20 cellular contexts compared by ENCODE assay signal in genomic region chr1:91811363-91812025, GRCh38.
A peak's percentile ranks its signal among the peaks of the same experiment; 100 is the strongest.
DNase-seq lines count a peak whose midpoint lies in the region; ATAC-seq, FAIRE-seq and TF ChIP-seq lines count a peak whose summit lies in the region.
"Had no signal": no experiment of that assay in that cellular context is flagged by ENCODE, and none has a peak within 500 bp of the region (broad histone marks: within the 10 kb centered on the region; RNA-seq: fewer than 3 reads in every experiment).

No MANE protein-coding gene starts in this region.

- peak; percentile 11 for FAIRE-seq in K562 (lab: Jason Lieb, UNC)
- FAIRE-seq: GM12891, GM18507, H1 had no signal

- H4K20me1 ChIP-seq in H9 (ENCODE audit: control insufficient read depth, insufficient read depth, insufficient read length) = no peaks in the 10 kb centered on the region
- no peaks in the 10 kb centered on the region for H4K20me1 ChIP-seq in K562 (replicated peaks; ENCODE audit: control insufficient read depth, insufficient read depth, low read length)

- H4K91ac ChIP-seq in H9 (ENCODE audit: insufficient read length, low read depth, low read length) = no peak overlapping the region

- no peaks in the 10 kb centered on the region for H3K36me3 Mint-ChIP-seq in CD4-positive, alpha-beta memory T cell
- no peaks in the 10 kb centered on the region for H3K36me3 Mint-ChIP-seq in H9 (ENCODE audit: insufficient read depth in 1 of 3, low read depth in 3 of 3)
- H3K36me3 Mint-ChIP-seq in natural killer cell = no peaks in the 10 kb centered on the region

- no peaks in the 10 kb centered on the region for H3K23me2 ChIP-seq in H9 (ENCODE audit: insufficient read length, low read depth, low read length, poor library complexity, severe bottlenecking)

- H2BK20ac ChIP-seq in H9 (ENCODE audit: low read depth, low read length, poor library complexity, severe bottlenecking) = no peak overlapping the region

- TF ChIP-seq POLR2A in K562 (conservative IDR thresholded peaks at IDR 0.05) = no peak

- intact Hi-C loops in CD4-positive, alpha-beta memory T cell (cut with micrococcal nuclease) = no loop called here
- intact Hi-C loops in K562 (cut with micrococcal nuclease) = no loop called here
- intact Hi-C loops in natural killer cell (cut with micrococcal nuclease) = loop anchor here (5.0 kb wide), 1 partner anchor 36 kb away; no protein-coding TSS in a partner anchor

- peaks cover 43% of the 10 kb centered on the region for H3K4me1 ChIP-seq in CD4-positive, alpha-beta memory T cell (ENCODE audit: insufficient read depth, low read length)
- H3K4me1 ChIP-seq in H9 (ENCODE audit: insufficient read depth, low read length) = peaks cover 2% of the 10 kb centered on the region
- no peaks in the 10 kb centered on the region; a peak in 2 of 5 replicates for H3K4me1 ChIP-seq in K562 (replicated peaks in 1 of 2; ENCODE audit: control insufficient read depth in 2 of 2, insufficient read depth in 2 of 2, low read length in 2 of 2)

- in situ Hi-C loops in K562 (cut with MboI) = no loop called here

- H2BK15ac ChIP-seq in H9 (ENCODE audit: low read depth, low read length) = no peak overlapping the region

- BruUV-seq in K562 (replicated peaks; lab: Mats Ljungman, UMichigan) = no TSS peak

- H4K8ac ChIP-seq in H9 (replicated peaks; ENCODE audit: insufficient read length, low read depth, low read length) = no peak overlapping the region

- H3K14ac ChIP-seq in H9 (ENCODE audit: insufficient read depth, low read length) = no peak overlapping the region

- no peak overlapping the region for H2BK5ac ChIP-seq in H9 (ENCODE audit: insufficient read length, low read length)

- no peak for TF ChIP-seq EP300 in K562 (IDR thresholded peaks at IDR 0.05; ENCODE audit: low read length)

- no peak overlapping the region for H3K18ac ChIP-seq in H9 (ENCODE audit: insufficient read length, low read depth, low read length)

- H3K36me3 ChIP-seq in CD4-positive, alpha-beta memory T cell (ENCODE audit: insufficient read depth, low read length) = no peaks in the 10 kb centered on the region
- no peaks in the 10 kb centered on the region for H3K36me3 ChIP-seq in K562 (ENCODE audit: control insufficient read depth, insufficient read depth, low read length)

- no peak overlapping the region for H2AK5ac ChIP-seq in H9 (ENCODE audit: insufficient read length, low read length)

- no peak overlapping the region for H3K23ac ChIP-seq in H9 (ENCODE audit: insufficient read length, low read depth, low read length)

- H3K4me2 ChIP-seq in H9 (ENCODE audit: insufficient read depth, insufficient read length, low read length) (no peak overlapping the region), K562 (ENCODE audit: insufficient read depth, low read length) (no peak overlapping the region)

- no peak overlapping the region for H3K4me3 ChIP-seq in CD4-positive, alpha-beta memory T cell (ENCODE audit: low read length in 2 of 2)
- H3K4me3 ChIP-seq in K562 = no peak overlapping the region

- no peak overlapping the region for H4K5ac ChIP-seq in H9 (ENCODE audit: insufficient read length, low read depth, low read length)

- no peaks in the 10 kb centered on the region for H3K9me1 ChIP-seq in K562 (ENCODE audit: control insufficient read depth, insufficient read depth, low read length)

- H3K27me3 Mint-ChIP-seq in CD4-positive, alpha-beta memory T cell = no peaks in the 10 kb centered on the region
- H3K27me3 Mint-ChIP-seq in H9 (ENCODE audit: low read depth) (no peaks in the 10 kb centered on the region), natural killer cell (ENCODE audit: low read depth in 2 of 2) (no peaks in the 10 kb centered on the region)

- peaks cover 31 to 70% (median 53%) of the 10 kb centered on the region in 4 donors for H3K4me1 Mint-ChIP-seq in CD4-positive, alpha-beta memory T cell
- H3K4me1 Mint-ChIP-seq in H9 (peaks cover 17 to 22% of the 10 kb centered on the region in 2 experiments), natural killer cell (peaks cover 84 to 88% of the 10 kb centered on the region in 2 donors)

- no peak for DNase-seq in CD4-positive, alpha-beta memory T cell
- DNase-seq in H9 (no peak), K562 (ENCODE audit: extremely low read depth in 1 of 4, low spot score in 3 of 4) (no peak), natural killer cell (no peak), D341Med (ENCODE audit: low spot score) (no peak), HCEC 1CT (no peak)
- DNase-seq in activated T-cell treated with anti-CD3 and anti-CD28 coated beads, Interleukin-2, amount 50 U/mL, for 1 hour = no peak
- DNase-seq: AML-193, NCI-H1417 treated with DMSO at 0.1 percent for 48 hours, NCI-H187 treated with DMSO at 0.1 percent for 48 hours, NCI-H226, NCI-H524, NCI-H82, PC-3, SIG-M5 had no signal

- H3K9ac ChIP-seq in H9 (ENCODE audit: extremely low read depth, insufficient read length, low read length) (no peak overlapping the region), K562 (ENCODE audit: insufficient read depth in 1 of 2, low read depth in 2 of 2, low read length in 2 of 2) (no peak overlapping the region)

- H3K9me3 Mint-ChIP-seq in CD4-positive, alpha-beta memory T cell = peaks cover 0 to 4% (median 0%) of the 10 kb centered on the region in 8 donors
- H3K9me3 Mint-ChIP-seq in H9 = no peaks in the 10 kb centered on the region; a peak in 1 of 5 replicates
- no peaks in the 10 kb centered on the region for H3K9me3 Mint-ChIP-seq in natural killer cell

- H2BK12ac ChIP-seq in H9 (ENCODE audit: insufficient read length, low read depth, low read length) = no peak overlapping the region

- no peak for ATAC-seq in K562
- no peak for ATAC-seq in natural killer cell
- ATAC-seq: PC-3 had no signal

- no peak overlapping the region for H3T11ph ChIP-seq in H9 (ENCODE audit: low read length)

- CTCF ChIA-PET in CD4-positive, alpha-beta memory T cell (lab: Charles Lee; ENCODE audit: partially characterized antibody) = interaction anchor here (1.0 to 2.3 kb wide), 3 partner anchors 21 to 299 kb away, joined by 3 to 6 read pairs (median 3); no protein-coding TSS in a partner anchor
- CTCF ChIA-PET in K562 (lab: Yijun Ruan, JAX; ENCODE audit: low intra/inter-chr PET ratio) = no interaction called here

- no peak overlapping the region for H3K4me3 Mint-ChIP-seq in CD4-positive, alpha-beta memory T cell
- H3K4me3 Mint-ChIP-seq in H9 = no peak overlapping the region
- no peak overlapping the region for H3K4me3 Mint-ChIP-seq in natural killer cell

- H3K27ac ChIP-seq in CD4-positive, alpha-beta memory T cell (ENCODE audit: low read depth, low read length) = no peak overlapping the region
- H3K27ac ChIP-seq in H9 (ENCODE audit: insufficient read length, low read depth, low read length) = no peak overlapping the region
- no peak overlapping the region for H3K27ac ChIP-seq in K562 (ENCODE audit: extremely low read depth, low read depth, low read length)
- H3K27ac ChIP-seq: C4-2B, RWPE1 had no signal

- no peaks in the 10 kb centered on the region for H3K79me1 ChIP-seq in H9 (ENCODE audit: insufficient read depth, low read depth, low read length, poor library complexity, severe bottlenecking)

- no peak overlapping the region for H3K56ac ChIP-seq in H9 (ENCODE audit: insufficient read length, low read depth, low read length)

- no peak overlapping the region for H3K4ac ChIP-seq in H9 (ENCODE audit: low read depth, low read length)

- no peak for TF ChIP-seq RAD21 in K562 (CRISPR knock-in tag; conservative IDR thresholded peaks at IDR 0.05 in 1 of 2, IDR thresholded peaks at IDR 0.05 in 1 of 2)

- H3K9me3 ChIP-seq in CD4-positive, alpha-beta memory T cell (ENCODE audit: control insufficient read depth in 1 of 2, low read length in 2 of 2) = no peaks in the 10 kb centered on the region
- no peaks in the 10 kb centered on the region for H3K9me3 ChIP-seq in H9 (ENCODE audit: control insufficient read depth, low read depth, low read length)
- H3K9me3 ChIP-seq in K562 (replicated peaks; ENCODE audit: control insufficient read depth, insufficient read depth, low read depth, low read length) = no peaks in the 10 kb centered on the region

- TF ChIP-seq CTCF in H9 (conservative IDR thresholded peaks at IDR 0.05) = no peak
- TF ChIP-seq CTCF in K562 (IDR thresholded peaks at IDR 0.05 in 2 of 3, conservative IDR thresholded peaks at IDR 0.05 in 1 of 3; ENCODE audit: insufficient read depth in 2 of 3, low read depth in 1 of 3, low read length in 3 of 3) = no peak
- no peak for TF ChIP-seq CTCF in natural killer cell (IDR thresholded peaks at IDR 0.05)

- no peaks in the 10 kb centered on the region for H3K27me3 ChIP-seq in CD4-positive, alpha-beta memory T cell (ENCODE audit: insufficient read depth, low read length)
- H3K27me3 ChIP-seq in H9 (ENCODE audit: insufficient read depth, low read length) (no peaks in the 10 kb centered on the region), K562 (ENCODE audit: control insufficient read depth in 2 of 2, insufficient read depth in 2 of 2, low read length in 2 of 2) (no peaks in the 10 kb centered on the region)

- peak overlapping the region in 4 of 7 donors; percentile 18 to 67 (median 52) for H3K27ac Mint-ChIP-seq in CD4-positive, alpha-beta memory T cell
- H3K27ac Mint-ChIP-seq in H9 (peak overlapping the region in 2 of 3 experiments; percentile 8 to 56; a peak in 4 of 7 replicates), natural killer cell (peak overlapping the region; percentile 70 to 95)

- no CpG with 5 or more reads among the region's 3 CpGs for WGBS in H9 (ENCODE audit: extremely low coverage, insufficient read length, low lambda C conversion rate)
- 35% methylated on average over 3 of the region's 3 CpGs for WGBS in K562 (ENCODE audit: insufficient coverage, low coverage, missing lambda C conversion rate)

- H3K79me2 ChIP-seq in H9 (ENCODE audit: insufficient read depth, low read length) (no peaks in the 10 kb centered on the region), K562 (ENCODE audit: control insufficient read depth, insufficient read depth, low read length) (no peaks in the 10 kb centered on the region; the same call in 2 of the 3 replicates)

- POLR2A ChIA-PET in CD4-positive, alpha-beta memory T cell (lab: Charles Lee; ENCODE audit: partially characterized antibody) = no interaction called here
- POLR2A ChIA-PET in K562 (lab: Yijun Ruan, JAX) = interaction anchor here (0.9 kb wide), 1 partner anchor 9 kb away, joined by 3 read pairs; no protein-coding TSS in a partner anchor

- H2AFZ ChIP-seq in H9 (ENCODE audit: low read length) (no peak overlapping the region), K562 (ENCODE audit: low read depth, low read length) (no peak overlapping the region)

- H2BK120ac ChIP-seq in H9 (ENCODE audit: low read depth, low read length, poor library complexity, severe bottlenecking) = no peak overlapping the region

TF ChIP-seq in K562, 482 proteins besides CTCF, POLR2A, EP300 and RAD21 (continues in another document):
- TF ChIP-seq RBM25 (IDR thresholded peaks at IDR 0.05; ENCODE audit: low read depth, low read length, severe bottlenecking) = no peak
- 0 out of 2 replicates have a peak, but pooled peaks have one; percentile 24 for TF ChIP-seq ZNF316 (IDR thresholded peaks at IDR 0.05)

Comparison
In these comparisons a context has a peak if more than half of its experiments do, and no peak if none do; other contexts are left out.
1. H3K27ac Mint-ChIP-seq: peak in every context shown above with its lines; median percentile 82 in natural killer cell; 52 in CD4-positive, alpha-beta memory T cell; 32 in H9.